22 cellular contexts compared by ENCODE assay signal in the genomic region with DNA sequence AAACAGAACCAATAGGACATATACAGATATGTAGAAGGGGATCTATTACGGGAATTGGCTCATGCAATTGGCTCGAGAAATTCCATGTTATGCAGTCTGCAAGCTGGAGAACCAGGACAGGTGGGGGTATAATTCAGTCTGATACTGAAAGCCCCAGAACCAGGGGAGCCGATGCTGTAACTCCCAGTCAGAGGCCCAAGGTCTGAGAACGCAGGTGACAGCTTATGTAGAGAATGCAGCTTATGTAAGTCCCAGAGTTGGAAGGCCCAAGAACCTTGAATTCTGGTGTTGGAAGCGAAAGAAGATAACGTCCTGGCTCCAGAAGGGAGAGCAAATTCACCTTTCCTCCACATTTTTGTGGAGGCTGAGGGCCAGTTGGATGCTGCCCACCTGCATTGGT.
DNase-seq lines count a peak whose midpoint lies in the region; ATAC-seq, FAIRE-seq and TF ChIP-seq lines count a peak whose summit lies in the region.
"Had no signal": no experiment of that assay in that cellular context is flagged by ENCODE, and none has a peak within 500 bp of the region (broad histone marks: within the 10 kb centered on the region; RNA-seq: fewer than 3 reads in every experiment).

No MANE protein-coding gene starts in this region.

- peaks cover 8% of the 10 kb centered on the region for H3K36me3 Mint-ChIP-seq in activated T-helper 17 cell treated with anti-CD3 and anti-CD28 coated beads, Interleukin-2, amount 50 U/mL, for 72 hours (ENCODE audit: low read depth)
- H3K36me3 Mint-ChIP-seq: CD4-positive, CD25-positive, alpha-beta regulatory T cell; CD8-positive, alpha-beta T cell had no signal

- H3K27me3 Mint-ChIP-seq in activated T-helper 17 cell treated with anti-CD3 and anti-CD28 coated beads, Interleukin-2, amount 50 U/mL, for 72 hours = no peaks in the 10 kb centered on the region

- H3K4me3 ChIP-seq in heart left ventricle (no peak overlapping the region), right atrium auricular region (no peak overlapping the region), right cardiac atrium (ENCODE audit: low read length) (no peak overlapping the region), pancreas (no peak overlapping the region)
- H3K4me3 ChIP-seq: BLaER1, HAP-1 had no signal

- H3K27me3 ChIP-seq in heart left ventricle (no peaks in the 10 kb centered on the region), right atrium auricular region (no peaks in the 10 kb centered on the region), right cardiac atrium (ENCODE audit: control insufficient read depth, insufficient read depth) (no peaks in the 10 kb centered on the region), pancreas (no peaks in the 10 kb centered on the region)
- H3K27me3 ChIP-seq: BLaER1 had no signal

- H3K9me3 Mint-ChIP-seq in activated T-helper 17 cell treated with anti-CD3 and anti-CD28 coated beads, Interleukin-2, amount 50 U/mL, for 72 hours = no peaks in the 10 kb centered on the region
- H3K9me3 Mint-ChIP-seq: CD8-positive, alpha-beta T cell; HFFc6 had no signal

- DNase-seq in heart left ventricle (no peak), left ventricle myocardium superior (no peak), right atrium auricular region (ENCODE audit: low spot score) (no peak), right cardiac atrium (no peak), pancreas (peak in 2 of 6 donors; percentile 39 to 66), NCI-H510A (lab: John Stamatoyannopoulos, UW) (no peak), 8988T (no peak)
- DNase-seq: Caco-2; CD4-positive, CD25-positive, alpha-beta regulatory T cell; CD8-positive, alpha-beta T cell; DMS153; DND-41; GOT3; HFFc6 had no signal

- no peaks in the 10 kb centered on the region for H3K9me3 ChIP-seq in heart left ventricle
- H3K9me3 ChIP-seq in right atrium auricular region = no peaks in the 10 kb centered on the region
- no peaks in the 10 kb centered on the region for H3K9me3 ChIP-seq in right cardiac atrium (ENCODE audit: control insufficient read depth, low read length)
- H3K9me3 ChIP-seq in pancreas = no peaks in the 10 kb centered on the region
- H3K9me3 ChIP-seq: BLaER1, Caco-2, HAP-1 had no signal

- H3K27ac ChIP-seq in heart left ventricle = peak overlapping the region in 7 of 12 donors; percentile 26 to 100 (median 99)
- peak overlapping the region; percentile 99 to 100 for H3K27ac ChIP-seq in right atrium auricular region
- no peak overlapping the region for H3K27ac ChIP-seq in right cardiac atrium (ENCODE audit: low read length)
- no peak overlapping the region for H3K27ac ChIP-seq in pancreas
- H3K27ac ChIP-seq: BLaER1, C4-2B had no signal

- peaks cover 35% of the 10 kb centered on the region for H3K4me1 Mint-ChIP-seq in activated T-helper 17 cell treated with anti-CD3 and anti-CD28 coated beads, Interleukin-2, amount 50 U/mL, for 72 hours
- H3K4me1 Mint-ChIP-seq: B cell had no signal

- H3K4me3 Mint-ChIP-seq in activated T-helper 17 cell treated with anti-CD3 and anti-CD28 coated beads, Interleukin-2, amount 50 U/mL, for 72 hours = peak overlapping the region; percentile 14
- H3K4me3 Mint-ChIP-seq: B cell; CD4-positive, CD25-positive, alpha-beta regulatory T cell; CD8-positive, alpha-beta T cell; HFFc6 had no signal

- intact Hi-C loops in heart left ventricle (cut with DNase I) (no loop called here), left ventricle myocardium superior (cut with micrococcal nuclease) (no loop called here), right cardiac atrium (cut with DNase I) (no loop called here), pancreas (cut with DNase I) (no loop called here)

- no peak for FAIRE-seq in pancreas (lab: Jason Lieb, UNC)
- FAIRE-seq: A204.1, G401.6, H54 had no signal

- H3K36me3 ChIP-seq in heart left ventricle (no peaks in the 10 kb centered on the region), right atrium auricular region (peaks cover 9% of the 10 kb centered on the region), pancreas (no peaks in the 10 kb centered on the region)
- H3K36me3 ChIP-seq: BLaER1, HAP-1 had no signal

- peaks cover 0 to 56% (median 23%) of the 10 kb centered on the region in 12 donors for H3K4me1 ChIP-seq in heart left ventricle
- peaks cover 0 to 30% of the 10 kb centered on the region in 2 donors for H3K4me1 ChIP-seq in right atrium auricular region
- peaks cover 5% of the 10 kb centered on the region for H3K4me1 ChIP-seq in right cardiac atrium (ENCODE audit: control insufficient read depth, insufficient read depth, low read length)
- H3K4me1 ChIP-seq in pancreas = peaks cover 0 to 5% (median 0%) of the 10 kb centered on the region in 3 donors
- H3K4me1 ChIP-seq: BLaER1, Caco-2, HAP-1 had no signal

- H3K27ac Mint-ChIP-seq in activated T-helper 17 cell treated with anti-CD3 and anti-CD28 coated beads, Interleukin-2, amount 50 U/mL, for 72 hours = peak overlapping the region; percentile 57
- H3K27ac Mint-ChIP-seq: B cell; CD4-positive, CD25-positive, alpha-beta regulatory T cell; CD8-positive, alpha-beta T cell; HFFc6 had no signal

- TF ChIP-seq CTCF in heart left ventricle (IDR thresholded peaks at IDR 0.05) (no peak), right atrium auricular region (IDR thresholded peaks at IDR 0.05) (no peak), pancreas (IDR thresholded peaks at IDR 0.05) (no peak)

- 58 to 78% (median 67%) methylated on average over 6 of the region's 6 CpGs for WGBS in heart left ventricle, 4 donors
- 84% methylated on average over 6 of the region's 6 CpGs for WGBS in right cardiac atrium
- 42 to 47% methylated on average over 6 of the region's 6 CpGs for WGBS in pancreas, 2 donors

- no peak for ATAC-seq in heart left ventricle
- ATAC-seq in left ventricle myocardium superior = no peak
- ATAC-seq in right cardiac atrium = no peak
- ATAC-seq in activated T-helper 17 cell treated with anti-CD3 and anti-CD28 coated beads, Interleukin-2, amount 50 U/mL, for 72 hours (replicated peaks) = no peak
- ATAC-seq in pancreas = peak in 3 of 4 donors; percentile 62 to 82 (median 63)
- ATAC-seq: CD8-positive, alpha-beta T cell had no signal

- no peak for TF ChIP-seq POLR2A in heart left ventricle (IDR thresholded peaks at IDR 0.05)

Comparison
In these comparisons a context has a peak if more than half of its experiments do, and no peak if none do; other contexts are left out.
1. H3K27ac ChIP-seq: peak in heart left ventricle (7 of 12) and right atrium auricular region (2 of 2); none in right cardiac atrium (single experiment) and pancreas (0 of 4).
2. ATAC-seq: peak in pancreas (3 of 4); none in heart left ventricle (0 of 4), left ventricle myocardium superior (single experiment), right cardiac atrium (0 of 2) and activated T-helper 17 cell treated with anti-CD3 and anti-CD28 coated beads, Interleukin-2, amount 50 U/mL, for 72 hours (single experiment).